ENCODE assay signal across 8 cellular contexts in genomic region chr5:154756871-154757646, GRCh38. TPM values are rescaled to one million over a fixed set of nuclear protein-coding genes. Genes with fewer than 3 reads are reported as not detected.
DNase-seq lines count a peak whose midpoint lies in the region; ATAC-seq and TF ChIP-seq lines count a peak whose summit lies in the region.

No MANE protein-coding gene starts in this region.

- TF ChIP-seq CTCF in gastroesophageal sphincter (IDR thresholded peaks at IDR 0.05) (no peak), thyroid gland (IDR thresholded peaks at IDR 0.05) (no peak)

- no peaks in the 10 kb centered on the region for H3K27me3 ChIP-seq in gastroesophageal sphincter
- no peaks in the 10 kb centered on the region for H3K27me3 ChIP-seq in neuronal stem cell (ENCODE audit: control insufficient read depth in 3 of 3, insufficient read depth in 3 of 3, low read depth in 1 of 3, low read length in 3 of 3)
- no peaks in the 10 kb centered on the region for H3K27me3 ChIP-seq in thyroid gland

- H3K27ac ChIP-seq in gastroesophageal sphincter (peak overlapping the region; percentile 91 to 100 (median 97)), neuronal stem cell (replicated peaks; ENCODE audit: low read length) (no peak overlapping the region), thyroid gland (peak overlapping the region; percentile 98 to 100 (median 99))

- H2BK15ac ChIP-seq in neuronal stem cell (ENCODE audit: low read length), result no peak overlapping the region

- no peak for TF ChIP-seq EP300 in gastroesophageal sphincter (IDR thresholded peaks at IDR 0.05)

- peak; percentile 31 for DNase-seq in GM19238 (ENCODE audit: insufficient read length, low spot score)
- DNase-seq in RKO (ENCODE audit: low spot score), result peak; percentile 45
- peak; percentile 64 for DNase-seq in activated naive CD4-positive, alpha-beta T cell treated with Interleukin-2 at 50 U/mL for 16 hours
- DNase-seq in neuronal stem cell (ENCODE audit: low spot score), result peak; percentile 23
- DNase-seq in thyroid gland, result peak; percentile 69 to 72

- H3K18ac ChIP-seq in neuronal stem cell (ENCODE audit: low read length), result peak overlapping the region; percentile 94

- H2AK5ac ChIP-seq in neuronal stem cell (ENCODE audit: low read depth, low read length), result peak overlapping the region; percentile 50

- no peak overlapping the region for H4K91ac ChIP-seq in neuronal stem cell (ENCODE audit: low read depth, low read length, poor library complexity)

- H3K4me3 ChIP-seq in gastroesophageal sphincter, result peak overlapping the region; percentile 92 to 95
- H3K4me3 ChIP-seq in neuronal stem cell (ENCODE audit: low read length in 2 of 2), result peak overlapping the region; percentile 93 to 98
- H3K4me3 ChIP-seq in thyroid gland (replicated peaks in 1 of 3), result peak overlapping the region; percentile 69 to 93 (median 75)

- H2AFZ ChIP-seq in neuronal stem cell (ENCODE audit: low read length), result peak overlapping the region; percentile 51

- peak overlapping the region; percentile 86 for H3K23ac ChIP-seq in neuronal stem cell (ENCODE audit: low read depth, low read length, poor library complexity)

- H3K36me3 ChIP-seq in gastroesophageal sphincter, result no peaks in the 10 kb centered on the region
- H3K36me3 ChIP-seq in neuronal stem cell (replicated peaks in 1 of 2; ENCODE audit: control insufficient read depth in 2 of 2, insufficient read depth in 2 of 2, low read length in 2 of 2), result peaks cover 0 to 4% of the 10 kb centered on the region in 2 donors
- no peaks in the 10 kb centered on the region for H3K36me3 ChIP-seq in thyroid gland

- TF ChIP-seq POLR2A in gastroesophageal sphincter (IDR thresholded peaks at IDR 0.05) (peak in 1 of 2 donors; percentile 40), thyroid gland (IDR thresholded peaks at IDR 0.05) (peak; percentile 50 to 63)

- no peaks in the 10 kb centered on the region for H3K9me3 ChIP-seq in gastroesophageal sphincter
- H3K9me3 ChIP-seq in neuronal stem cell (replicated peaks in 1 of 2; ENCODE audit: control insufficient read depth in 2 of 2, insufficient read depth in 1 of 2, low read depth in 1 of 2, low read length in 2 of 2), result no peaks in the 10 kb centered on the region
- H3K9me3 ChIP-seq in thyroid gland, result no peaks in the 10 kb centered on the region

- intact Hi-C loops in thyroid gland (cut with DNase I), result loop anchor here (10.0 kb wide), 1 partner anchor 98 kb away; the partner anchor contains the start of genes CNOT8 and FAXDC2

- H2BK120ac ChIP-seq in neuronal stem cell (ENCODE audit: low read depth, low read length), result no peak overlapping the region

- H3K79me1 ChIP-seq in neuronal stem cell (ENCODE audit: low read depth, low read length), result peaks cover 4% of the 10 kb centered on the region

- H3K4me1 ChIP-seq in gastroesophageal sphincter, result peaks cover 5 to 73% (median 39%) of the 10 kb centered on the region in 3 donors
- peaks cover 9 to 15% of the 10 kb centered on the region in 2 donors for H3K4me1 ChIP-seq in neuronal stem cell (ENCODE audit: control insufficient read depth in 2 of 2, insufficient read depth in 1 of 2, low read depth in 1 of 2, low read length in 2 of 2)
- peaks cover 58 to 61% of the 10 kb centered on the region in 2 donors for H3K4me1 ChIP-seq in thyroid gland

- peak overlapping the region; percentile 84 for H3K4me2 ChIP-seq in neuronal stem cell (ENCODE audit: insufficient read depth, low read length, poor library complexity, severe bottlenecking)

- ATAC-seq in gastroesophageal sphincter, result peak; percentile 5
- no peak for ATAC-seq in HG03095 (IDR thresholded peaks at IDR 0.05; ENCODE audit: unreplicated experiment)
- ATAC-seq in HG02973 (IDR thresholded peaks at IDR 0.05; ENCODE audit: unreplicated experiment), result no peak

- peak overlapping the region; percentile 96 for H3K9ac ChIP-seq in neuronal stem cell (ENCODE audit: low read depth, low read length, poor library complexity)

- no peak overlapping the region for H2BK12ac ChIP-seq in neuronal stem cell (ENCODE audit: low read length)

- peak overlapping the region; percentile 95 for H3K14ac ChIP-seq in neuronal stem cell (ENCODE audit: low read length)

- no peak overlapping the region for H4K8ac ChIP-seq in neuronal stem cell (ENCODE audit: low read depth, low read length)

- WGBS in gastroesophageal sphincter (ENCODE audit: low coverage in 1 of 2), 2 donors, result 0% methylated on average over 2 of the region's 73 CpGs
- WGBS in neuronal stem cell (ENCODE audit: extremely low coverage in 2 of 2, insufficient read length in 2 of 2, insufficient replicate concordance in 1 of 2), 2 donors, result no CpG with 5 or more reads among the region's 73 CpGs
- 0 to 1% methylated on average over 17 to 29 of the region's 73 CpGs for WGBS in thyroid gland, 2 donors

- H2BK5ac ChIP-seq in neuronal stem cell (ENCODE audit: low read length), result peak overlapping the region; percentile 99

- no peak overlapping the region for H3K4ac ChIP-seq in neuronal stem cell (ENCODE audit: low read length)

RNA-seq across cellular contexts. Expression of gene LARP1, which starts 1.9 kb away (rescaled TPM):
- total RNA-seq in gastroesophageal sphincter, result 100 to 1,000 TPM in 1 of 4 donors, 10 to 100 TPM in 3; 64.6 to 118 (median 80.1) TPM
- 96.5 TPM for polyA plus RNA-seq in neuronal stem cell (2013, experiment 1 of 2)
- 92.3 TPM for polyA plus RNA-seq in neuronal stem cell (2013, experiment 2 of 2)
- total RNA-seq in thyroid gland, result 100 to 1,000 TPM; 109 to 192 (median 133) TPM
